In genomic region chr1:121183867-121184266, GRCh38 we compare ENCODE assay signal across 8 cellular contexts. TPM values are rescaled to one million over a fixed set of nuclear protein-coding genes. Genes with fewer than 3 reads are reported as not detected.
A peak's percentile ranks its signal among the peaks of the same experiment; 100 is the strongest.
DNase-seq lines count a peak whose midpoint lies in the region; ATAC-seq and TF ChIP-seq lines count a peak whose summit lies in the region.
"Not testable (repeated sequence)": the region's sequence is repeated elsewhere in the genome, so short reads cannot be mapped to it uniquely, and the experiment has no call there.

No MANE protein-coding gene starts in this region.

- peak overlapping the region; percentile 70 for H3K4me3 Mint-ChIP-seq in activated T-helper 2 cell treated with anti-CD3 and anti-CD28 coated beads, Interferon-gamma antibody, Interleukin-2, Interleukin-4, amounts not matched to agents 10 μg/mL and 5 μg/mL and 100 μg/mL, durations not matched to agents 14 hours and 24 hours and 36 hours (ENCODE audit: low read depth)
- peak overlapping the region in 2 of 3 experiments; percentile 47 to 64 for H3K4me3 Mint-ChIP-seq in nephron
- peak overlapping the region; percentile 57 to 64 for H3K4me3 Mint-ChIP-seq in stimulated activated naive B cell treated with anti-CD40 and anti-IgM and Interleukin-4, amounts not matched to agents 10 μg/mL and 1 μg/mL and 100 μg/mL, for 72 hours

- intact Hi-C loops in activated T-helper 2 cell treated with anti-CD3 and anti-CD28 coated beads, Interferon-gamma antibody, Interleukin-2, Interleukin-4, amounts not matched to agents 10 μg/mL and 5 μg/mL and 100 μg/mL, durations not matched to agents 14 hours and 24 hours and 36 hours (cut with micrococcal nuclease); right cardiac atrium (cut with DNase I): not testable (repeated sequence)

- peak overlapping the region; percentile 55 for H3K4me3 ChIP-seq in BE2C (ENCODE audit: low read depth, low read length)
- peak overlapping the region; percentile 20 for H3K4me3 ChIP-seq in right cardiac atrium (ENCODE audit: low read length)

- not testable (repeated sequence) for TF ChIP-seq CTCF in BE2C (IDR thresholded peaks at IDR 0.05; ENCODE audit: low read depth, low read length); nephron (IDR thresholded peaks at IDR 0.05; ENCODE audit: unreplicated experiment in 3 of 3)

- not testable (repeated sequence) for H3K4me1 Mint-ChIP-seq in activated T-helper 2 cell treated with anti-CD3 and anti-CD28 coated beads, Interferon-gamma antibody, Interleukin-2, Interleukin-4, amounts not matched to agents 10 μg/mL and 5 μg/mL and 100 μg/mL, durations not matched to agents 14 hours and 24 hours and 36 hours (ENCODE audit: low read depth); nephron; stimulated activated naive B cell treated with anti-CD40 and anti-IgM and Interleukin-4, amounts not matched to agents 10 μg/mL and 1 μg/mL and 100 μg/mL, for 72 hours

- under 1% methylated on average over 17 of the region's 31 CpGs for WGBS in right cardiac atrium

- peak; percentile 5 for DNase-seq in BE2C
- DNase-seq in HT1080 (ENCODE audit: low read depth): peak; percentile 39
- DNase-seq in SK-N-DZ (ENCODE audit: low spot score): peak; percentile 2
- not testable (repeated sequence) for DNase-seq in activated T-helper 2 cell treated with anti-CD3 and anti-CD28 coated beads, Interferon-gamma antibody, Interleukin-2, Interleukin-4, amounts not matched to agents 10 μg/mL and 5 μg/mL and 100 μg/mL, durations not matched to agents 14 hours and 24 hours and 36 hours (ENCODE audit: low spot score)
- DNase-seq in ecto neural progenitor cell (ENCODE audit: low spot score): peak; percentile 50
- peak; percentile 9 to 58 (median 27) for DNase-seq in right cardiac atrium
- peak; percentile 1 for DNase-seq in stimulated activated naive B cell treated with anti-CD40 and anti-IgM and Interleukin-4, amounts not matched to agents 10 μg/mL and 1 μg/mL and 100 μg/mL, for 72 hours

- H3K9me3 ChIP-seq in BE2C; right cardiac atrium (ENCODE audit: control insufficient read depth, low read length): not testable (repeated sequence)

- H3K36me3 Mint-ChIP-seq in activated T-helper 2 cell treated with anti-CD3 and anti-CD28 coated beads, Interferon-gamma antibody, Interleukin-2, Interleukin-4, amounts not matched to agents 10 μg/mL and 5 μg/mL and 100 μg/mL, durations not matched to agents 14 hours and 24 hours and 36 hours (ENCODE audit: low read depth); nephron (ENCODE audit: low read depth); stimulated activated naive B cell treated with anti-CD40 and anti-IgM and Interleukin-4, amounts not matched to agents 10 μg/mL and 1 μg/mL and 100 μg/mL, for 72 hours: not testable (repeated sequence)

- not testable (repeated sequence) for H3K27ac ChIP-seq in right cardiac atrium (ENCODE audit: low read length)

- H3K4me1 ChIP-seq in BE2C; right cardiac atrium (ENCODE audit: control insufficient read depth, insufficient read depth, low read length): not testable (repeated sequence)

- not testable (repeated sequence) for H3K27me3 Mint-ChIP-seq in activated T-helper 2 cell treated with anti-CD3 and anti-CD28 coated beads, Interferon-gamma antibody, Interleukin-2, Interleukin-4, amounts not matched to agents 10 μg/mL and 5 μg/mL and 100 μg/mL, durations not matched to agents 14 hours and 24 hours and 36 hours (ENCODE audit: low read depth); nephron (ENCODE audit: low read depth); stimulated activated naive B cell treated with anti-CD40 and anti-IgM and Interleukin-4, amounts not matched to agents 10 μg/mL and 1 μg/mL and 100 μg/mL, for 72 hours

- not testable (repeated sequence) for ATAC-seq in right cardiac atrium; stimulated activated naive B cell treated with anti-CD40 and anti-IgM and Interleukin-4, amounts not matched to agents 10 μg/mL and 1 μg/mL and 100 μg/mL, for 72 hours (replicated peaks)

- not testable (repeated sequence) for H3K36me3 ChIP-seq in BE2C

- not testable (repeated sequence) for H3K27ac Mint-ChIP-seq in activated T-helper 2 cell treated with anti-CD3 and anti-CD28 coated beads, Interferon-gamma antibody, Interleukin-2, Interleukin-4, amounts not matched to agents 10 μg/mL and 5 μg/mL and 100 μg/mL, durations not matched to agents 14 hours and 24 hours and 36 hours; nephron; stimulated activated naive B cell treated with anti-CD40 and anti-IgM and Interleukin-4, amounts not matched to agents 10 μg/mL and 1 μg/mL and 100 μg/mL, for 72 hours

- H3K27me3 ChIP-seq in BE2C; right cardiac atrium (ENCODE audit: control insufficient read depth, insufficient read depth): not testable (repeated sequence)

- H3K9me3 Mint-ChIP-seq in activated T-helper 2 cell treated with anti-CD3 and anti-CD28 coated beads, Interferon-gamma antibody, Interleukin-2, Interleukin-4, amounts not matched to agents 10 μg/mL and 5 μg/mL and 100 μg/mL, durations not matched to agents 14 hours and 24 hours and 36 hours; nephron; stimulated activated naive B cell treated with anti-CD40 and anti-IgM and Interleukin-4, amounts not matched to agents 10 μg/mL and 1 μg/mL and 100 μg/mL, for 72 hours: not testable (repeated sequence)

RNA-seq across cellular contexts. Expression of gene FAM72B, which starts 0.3 kb away (rescaled TPM):
- 7.1 TPM for polyA plus RNA-seq in BE2C (2012; ENCODE audit: insufficient read depth, insufficient read length, low read depth)
- total RNA-seq in HT1080 (2014; rRNA removed; shearing (Covaris generic)): 13.8 and 16.0 TPM in 2 replicates
- polyA plus RNA-seq in HT1080 (2015; cell fraction: cytosol; rRNA removed): 34.7 and 41.1 TPM in 2 replicates
- polyA plus RNA-seq in HT1080 (2015; cell fraction: nucleus; rRNA removed): 33.5 and 39.9 TPM in 2 replicates
- 15.0 and 20.7 TPM in 2 replicates for polyA plus RNA-seq in SK-N-DZ (2014; cell fraction: cytosol; rRNA removed)
- polyA plus RNA-seq in SK-N-DZ (2014; cell fraction: nucleus; rRNA removed): 10.2 and 11.5 TPM in 2 replicates
- 22.6 and 23.1 TPM in 2 replicates for total RNA-seq in activated T-helper 2 cell treated with anti-CD3 and anti-CD28 coated beads, Interferon-gamma antibody, Interleukin-2, Interleukin-4, amounts not matched to agents 10 μg/mL and 5 μg/mL and 100 μg/mL, durations not matched to agents 14 hours and 24 hours and 36 hours
- total RNA-seq in right cardiac atrium: 1 to 10 TPM in 3 of 4 donors, under 1 TPM in 1; 0.58 to 1.4 (median 1.2) TPM
- polyA plus RNA-seq in right cardiac atrium: 0.16 TPM

RNA-seq across cellular contexts. Expression of gene SRGAP2C, which starts 0.9 kb away (rescaled TPM):
- polyA plus RNA-seq in BE2C (2012; ENCODE audit: insufficient read depth, insufficient read length, low read depth): 6.8 TPM
- 22.6 and 25.4 TPM in 2 replicates for total RNA-seq in HT1080 (2014; rRNA removed; shearing (Covaris generic))
- polyA plus RNA-seq in HT1080 (2015; cell fraction: cytosol; rRNA removed): 17.4 and 23.0 TPM in 2 replicates
- polyA plus RNA-seq in HT1080 (2015; cell fraction: nucleus; rRNA removed): 26.7 and 27.7 TPM in 2 replicates
- polyA plus RNA-seq in SK-N-DZ (2014; cell fraction: cytosol; rRNA removed): 6.2 and 7.0 TPM in 2 replicates
- polyA plus RNA-seq in SK-N-DZ (2014; cell fraction: nucleus; rRNA removed): 4.4 and 4.9 TPM in 2 replicates
- 51.6 and 52.8 TPM in 2 replicates for total RNA-seq in activated T-helper 2 cell treated with anti-CD3 and anti-CD28 coated beads, Interferon-gamma antibody, Interleukin-2, Interleukin-4, amounts not matched to agents 10 μg/mL and 5 μg/mL and 100 μg/mL, durations not matched to agents 14 hours and 24 hours and 36 hours
- total RNA-seq in right cardiac atrium: 10 to 100 TPM; 19.2 to 28.8 (median 23.9) TPM
- 6.2 TPM for polyA plus RNA-seq in right cardiac atrium
